1 cellular context compared by ENCODE assay signal in genomic region chr17:7249219-7249618, GRCh38.
TF ChIP-seq lines count a peak whose summit lies in the region.

No MANE protein-coding gene starts in this region.

TF ChIP-seq in GM12878, 131 proteins besides CTCF, POLR2A, EP300 and RAD21:
- no peak for TF ChIP-seq NRF1 (conservative IDR thresholded peaks at IDR 0.05; ENCODE audit: low read depth, low read length)
- TF ChIP-seq E2F8 (IDR thresholded peaks at IDR 0.05; ENCODE audit: low read depth, partially characterized antibody), result no peak
- TF ChIP-seq CBFB (IDR thresholded peaks at IDR 0.05; ENCODE audit: low read depth), result no peak
- no peak for TF ChIP-seq MYB (IDR thresholded peaks at IDR 0.05; ENCODE audit: borderline replicate concordance, low read depth, low read length)
- TF ChIP-seq SP1 (IDR thresholded peaks at IDR 0.05; ENCODE audit: low read depth, low read length), result no peak
- TF ChIP-seq, protein P1, sequence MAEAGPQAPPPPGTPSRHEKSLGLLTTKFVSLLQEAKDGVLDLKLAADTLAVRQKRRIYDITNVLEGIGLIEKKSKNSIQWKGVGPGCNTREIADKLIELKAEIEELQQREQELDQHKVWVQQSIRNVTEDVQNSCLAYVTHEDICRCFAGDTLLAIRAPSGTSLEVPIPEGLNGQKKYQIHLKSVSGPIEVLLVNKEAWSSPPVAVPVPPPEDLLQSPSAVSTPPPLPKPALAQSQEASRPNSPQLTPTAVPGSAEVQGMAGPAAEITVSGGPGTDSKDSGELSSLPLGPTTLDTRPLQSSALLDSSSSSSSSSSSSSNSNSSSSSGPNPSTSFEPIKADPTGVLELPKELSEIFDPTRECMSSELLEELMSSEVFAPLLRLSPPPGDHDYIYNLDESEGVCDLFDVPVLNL (IDR thresholded peaks at IDR 0.05; ENCODE audit: low read depth, low read length), result no peak
- no peak for TF ChIP-seq LARP7 (IDR thresholded peaks at IDR 0.05)
- TF ChIP-seq STAT1 (conservative IDR thresholded peaks at IDR 0.05), result no peak
- TF ChIP-seq, protein P2, sequence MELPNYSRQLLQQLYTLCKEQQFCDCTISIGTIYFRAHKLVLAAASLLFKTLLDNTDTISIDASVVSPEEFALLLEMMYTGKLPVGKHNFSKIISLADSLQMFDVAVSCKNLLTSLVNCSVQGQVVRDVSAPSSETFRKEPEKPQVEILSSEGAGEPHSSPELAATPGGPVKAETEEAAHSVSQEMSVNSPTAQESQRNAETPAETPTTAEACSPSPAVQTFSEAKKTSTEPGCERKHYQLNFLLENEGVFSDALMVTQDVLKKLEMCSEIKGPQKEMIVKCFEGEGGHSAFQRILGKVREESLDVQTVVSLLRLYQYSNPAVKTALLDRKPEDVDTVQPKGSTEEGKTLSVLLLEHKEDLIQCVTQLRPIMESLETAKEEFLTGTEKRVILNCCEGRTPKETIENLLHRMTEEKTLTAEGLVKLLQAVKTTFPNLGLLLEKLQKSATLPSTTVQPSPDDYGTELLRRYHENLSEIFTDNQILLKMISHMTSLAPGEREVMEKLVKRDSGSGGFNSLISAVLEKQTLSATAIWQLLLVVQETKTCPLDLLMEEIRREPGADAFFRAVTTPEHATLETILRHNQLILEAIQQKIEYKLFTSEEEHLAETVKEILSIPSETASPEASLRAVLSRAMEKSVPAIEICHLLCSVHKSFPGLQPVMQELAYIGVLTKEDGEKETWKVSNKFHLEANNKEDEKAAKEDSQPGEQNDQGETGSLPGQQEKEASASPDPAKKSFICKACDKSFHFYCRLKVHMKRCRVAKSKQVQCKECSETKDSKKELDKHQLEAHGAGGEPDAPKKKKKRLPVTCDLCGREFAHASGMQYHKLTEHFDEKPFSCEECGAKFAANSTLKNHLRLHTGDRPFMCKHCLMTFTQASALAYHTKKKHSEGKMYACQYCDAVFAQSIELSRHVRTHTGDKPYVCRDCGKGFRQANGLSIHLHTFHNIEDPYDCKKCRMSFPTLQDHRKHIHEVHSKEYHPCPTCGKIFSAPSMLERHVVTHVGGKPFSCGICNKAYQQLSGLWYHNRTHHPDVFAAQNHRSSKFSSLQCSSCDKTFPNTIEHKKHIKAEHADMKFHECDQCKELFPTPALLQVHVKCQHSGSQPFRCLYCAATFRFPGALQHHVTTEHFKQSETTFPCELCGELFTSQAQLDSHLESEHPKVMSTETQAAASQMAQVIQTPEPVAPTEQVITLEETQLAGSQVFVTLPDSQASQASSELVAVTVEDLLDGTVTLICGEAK (IDR thresholded peaks at IDR 0.05; ENCODE audit: borderline replicate concordance), result no peak
- TF ChIP-seq JUND (IDR thresholded peaks at IDR 0.05; ENCODE audit: low read depth, low read length), result no peak
- TF ChIP-seq, protein P3, sequence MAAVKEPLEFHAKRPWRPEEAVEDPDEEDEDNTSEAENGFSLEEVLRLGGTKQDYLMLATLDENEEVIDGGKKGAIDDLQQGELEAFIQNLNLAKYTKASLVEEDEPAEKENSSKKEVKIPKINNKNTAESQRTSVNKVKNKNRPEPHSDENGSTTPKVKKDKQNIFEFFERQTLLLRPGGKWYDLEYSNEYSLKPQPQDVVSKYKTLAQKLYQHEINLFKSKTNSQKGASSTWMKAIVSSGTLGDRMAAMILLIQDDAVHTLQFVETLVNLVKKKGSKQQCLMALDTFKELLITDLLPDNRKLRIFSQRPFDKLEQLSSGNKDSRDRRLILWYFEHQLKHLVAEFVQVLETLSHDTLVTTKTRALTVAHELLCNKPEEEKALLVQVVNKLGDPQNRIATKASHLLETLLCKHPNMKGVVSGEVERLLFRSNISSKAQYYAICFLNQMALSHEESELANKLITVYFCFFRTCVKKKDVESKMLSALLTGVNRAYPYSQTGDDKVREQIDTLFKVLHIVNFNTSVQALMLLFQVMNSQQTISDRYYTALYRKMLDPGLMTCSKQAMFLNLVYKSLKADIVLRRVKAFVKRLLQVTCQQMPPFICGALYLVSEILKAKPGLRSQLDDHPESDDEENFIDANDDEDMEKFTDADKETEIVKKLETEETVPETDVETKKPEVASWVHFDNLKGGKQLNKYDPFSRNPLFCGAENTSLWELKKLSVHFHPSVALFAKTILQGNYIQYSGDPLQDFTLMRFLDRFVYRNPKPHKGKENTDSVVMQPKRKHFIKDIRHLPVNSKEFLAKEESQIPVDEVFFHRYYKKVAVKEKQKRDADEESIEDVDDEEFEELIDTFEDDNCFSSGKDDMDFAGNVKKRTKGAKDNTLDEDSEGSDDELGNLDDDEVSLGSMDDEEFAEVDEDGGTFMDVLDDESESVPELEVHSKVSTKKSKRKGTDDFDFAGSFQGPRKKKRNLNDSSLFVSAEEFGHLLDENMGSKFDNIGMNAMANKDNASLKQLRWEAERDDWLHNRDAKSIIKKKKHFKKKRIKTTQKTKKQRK (IDR thresholded peaks at IDR 0.05; ENCODE audit: low read depth, low read length), result no peak
- TF ChIP-seq MAX (IDR thresholded peaks at IDR 0.05; ENCODE audit: low read depth, low read length), result no peak
- TF ChIP-seq, protein P4, sequence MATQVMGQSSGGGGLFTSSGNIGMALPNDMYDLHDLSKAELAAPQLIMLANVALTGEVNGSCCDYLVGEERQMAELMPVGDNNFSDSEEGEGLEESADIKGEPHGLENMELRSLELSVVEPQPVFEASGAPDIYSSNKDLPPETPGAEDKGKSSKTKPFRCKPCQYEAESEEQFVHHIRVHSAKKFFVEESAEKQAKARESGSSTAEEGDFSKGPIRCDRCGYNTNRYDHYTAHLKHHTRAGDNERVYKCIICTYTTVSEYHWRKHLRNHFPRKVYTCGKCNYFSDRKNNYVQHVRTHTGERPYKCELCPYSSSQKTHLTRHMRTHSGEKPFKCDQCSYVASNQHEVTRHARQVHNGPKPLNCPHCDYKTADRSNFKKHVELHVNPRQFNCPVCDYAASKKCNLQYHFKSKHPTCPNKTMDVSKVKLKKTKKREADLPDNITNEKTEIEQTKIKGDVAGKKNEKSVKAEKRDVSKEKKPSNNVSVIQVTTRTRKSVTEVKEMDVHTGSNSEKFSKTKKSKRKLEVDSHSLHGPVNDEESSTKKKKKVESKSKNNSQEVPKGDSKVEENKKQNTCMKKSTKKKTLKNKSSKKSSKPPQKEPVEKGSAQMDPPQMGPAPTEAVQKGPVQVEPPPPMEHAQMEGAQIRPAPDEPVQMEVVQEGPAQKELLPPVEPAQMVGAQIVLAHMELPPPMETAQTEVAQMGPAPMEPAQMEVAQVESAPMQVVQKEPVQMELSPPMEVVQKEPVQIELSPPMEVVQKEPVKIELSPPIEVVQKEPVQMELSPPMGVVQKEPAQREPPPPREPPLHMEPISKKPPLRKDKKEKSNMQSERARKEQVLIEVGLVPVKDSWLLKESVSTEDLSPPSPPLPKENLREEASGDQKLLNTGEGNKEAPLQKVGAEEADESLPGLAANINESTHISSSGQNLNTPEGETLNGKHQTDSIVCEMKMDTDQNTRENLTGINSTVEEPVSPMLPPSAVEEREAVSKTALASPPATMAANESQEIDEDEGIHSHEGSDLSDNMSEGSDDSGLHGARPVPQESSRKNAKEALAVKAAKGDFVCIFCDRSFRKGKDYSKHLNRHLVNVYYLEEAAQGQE (IDR thresholded peaks at IDR 0.05; ENCODE audit: low read depth, low read length), result no peak
- TF ChIP-seq, protein P5, sequence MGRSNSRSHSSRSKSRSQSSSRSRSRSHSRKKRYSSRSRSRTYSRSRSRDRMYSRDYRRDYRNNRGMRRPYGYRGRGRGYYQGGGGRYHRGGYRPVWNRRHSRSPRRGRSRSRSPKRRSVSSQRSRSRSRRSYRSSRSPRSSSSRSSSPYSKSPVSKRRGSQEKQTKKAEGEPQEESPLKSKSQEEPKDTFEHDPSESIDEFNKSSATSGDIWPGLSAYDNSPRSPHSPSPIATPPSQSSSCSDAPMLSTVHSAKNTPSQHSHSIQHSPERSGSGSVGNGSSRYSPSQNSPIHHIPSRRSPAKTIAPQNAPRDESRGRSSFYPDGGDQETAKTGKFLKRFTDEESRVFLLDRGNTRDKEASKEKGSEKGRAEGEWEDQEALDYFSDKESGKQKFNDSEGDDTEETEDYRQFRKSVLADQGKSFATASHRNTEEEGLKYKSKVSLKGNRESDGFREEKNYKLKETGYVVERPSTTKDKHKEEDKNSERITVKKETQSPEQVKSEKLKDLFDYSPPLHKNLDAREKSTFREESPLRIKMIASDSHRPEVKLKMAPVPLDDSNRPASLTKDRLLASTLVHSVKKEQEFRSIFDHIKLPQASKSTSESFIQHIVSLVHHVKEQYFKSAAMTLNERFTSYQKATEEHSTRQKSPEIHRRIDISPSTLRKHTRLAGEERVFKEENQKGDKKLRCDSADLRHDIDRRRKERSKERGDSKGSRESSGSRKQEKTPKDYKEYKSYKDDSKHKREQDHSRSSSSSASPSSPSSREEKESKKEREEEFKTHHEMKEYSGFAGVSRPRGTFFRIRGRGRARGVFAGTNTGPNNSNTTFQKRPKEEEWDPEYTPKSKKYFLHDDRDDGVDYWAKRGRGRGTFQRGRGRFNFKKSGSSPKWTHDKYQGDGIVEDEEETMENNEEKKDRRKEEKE (IDR thresholded peaks at IDR 0.05), result no peak
- no peak for TF ChIP-seq ATF7 (IDR thresholded peaks at IDR 0.05; ENCODE audit: low read depth)
- no peak for TF ChIP-seq KAT2A (conservative IDR thresholded peaks at IDR 0.05; ENCODE audit: control insufficient read depth, low read depth, low read length)
- no peak for TF ChIP-seq MYC (IDR thresholded peaks at IDR 0.05; ENCODE audit: insufficient read depth, insufficient read length, insufficient replicate concordance, low read length, severe bottlenecking)
